In the genomic region with DNA sequence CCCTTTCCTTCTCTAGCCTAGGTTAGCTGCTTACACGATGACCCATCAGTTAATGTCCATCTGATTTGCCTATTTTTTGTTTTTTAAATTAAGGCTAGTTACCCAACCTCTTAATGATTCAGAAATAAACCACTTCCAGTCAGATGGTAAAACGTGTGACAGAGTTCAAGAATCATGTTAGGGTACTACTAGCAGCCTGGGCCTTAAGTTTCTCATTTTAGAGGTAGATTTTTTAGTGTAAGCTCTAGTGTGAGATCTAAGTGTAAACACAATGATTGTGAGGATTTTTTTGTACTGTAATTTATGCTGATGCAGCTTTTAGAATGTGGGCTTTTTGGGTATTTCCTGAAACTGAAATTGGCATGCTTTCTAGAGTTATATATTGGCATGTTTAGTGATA, we compare ENCODE assay signal across 1 cellular context.
TF ChIP-seq lines count a peak whose summit lies in the region.

No MANE protein-coding gene starts in this region.

TF ChIP-seq in GM23338, 12 proteins besides CTCF, POLR2A, EP300 and RAD21 (continued from another document):
- TF ChIP-seq, protein P1, sequence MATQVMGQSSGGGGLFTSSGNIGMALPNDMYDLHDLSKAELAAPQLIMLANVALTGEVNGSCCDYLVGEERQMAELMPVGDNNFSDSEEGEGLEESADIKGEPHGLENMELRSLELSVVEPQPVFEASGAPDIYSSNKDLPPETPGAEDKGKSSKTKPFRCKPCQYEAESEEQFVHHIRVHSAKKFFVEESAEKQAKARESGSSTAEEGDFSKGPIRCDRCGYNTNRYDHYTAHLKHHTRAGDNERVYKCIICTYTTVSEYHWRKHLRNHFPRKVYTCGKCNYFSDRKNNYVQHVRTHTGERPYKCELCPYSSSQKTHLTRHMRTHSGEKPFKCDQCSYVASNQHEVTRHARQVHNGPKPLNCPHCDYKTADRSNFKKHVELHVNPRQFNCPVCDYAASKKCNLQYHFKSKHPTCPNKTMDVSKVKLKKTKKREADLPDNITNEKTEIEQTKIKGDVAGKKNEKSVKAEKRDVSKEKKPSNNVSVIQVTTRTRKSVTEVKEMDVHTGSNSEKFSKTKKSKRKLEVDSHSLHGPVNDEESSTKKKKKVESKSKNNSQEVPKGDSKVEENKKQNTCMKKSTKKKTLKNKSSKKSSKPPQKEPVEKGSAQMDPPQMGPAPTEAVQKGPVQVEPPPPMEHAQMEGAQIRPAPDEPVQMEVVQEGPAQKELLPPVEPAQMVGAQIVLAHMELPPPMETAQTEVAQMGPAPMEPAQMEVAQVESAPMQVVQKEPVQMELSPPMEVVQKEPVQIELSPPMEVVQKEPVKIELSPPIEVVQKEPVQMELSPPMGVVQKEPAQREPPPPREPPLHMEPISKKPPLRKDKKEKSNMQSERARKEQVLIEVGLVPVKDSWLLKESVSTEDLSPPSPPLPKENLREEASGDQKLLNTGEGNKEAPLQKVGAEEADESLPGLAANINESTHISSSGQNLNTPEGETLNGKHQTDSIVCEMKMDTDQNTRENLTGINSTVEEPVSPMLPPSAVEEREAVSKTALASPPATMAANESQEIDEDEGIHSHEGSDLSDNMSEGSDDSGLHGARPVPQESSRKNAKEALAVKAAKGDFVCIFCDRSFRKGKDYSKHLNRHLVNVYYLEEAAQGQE (IDR thresholded peaks at IDR 0.05; ENCODE audit: unreplicated experiment) = no peak
- TF ChIP-seq STAT1 (IDR thresholded peaks at IDR 0.05; ENCODE audit: unreplicated experiment) (no peak), JUNB (IDR thresholded peaks at IDR 0.05; ENCODE audit: unreplicated experiment) (no peak), ZNF331 (CRISPR knock-in tag; IDR thresholded peaks at IDR 0.05; ENCODE audit: low read depth) (no peak), EZH2 (IDR thresholded peaks at IDR 0.05; ENCODE audit: low read depth, unreplicated experiment) (no peak)
- TF ChIP-seq, protein P2, sequence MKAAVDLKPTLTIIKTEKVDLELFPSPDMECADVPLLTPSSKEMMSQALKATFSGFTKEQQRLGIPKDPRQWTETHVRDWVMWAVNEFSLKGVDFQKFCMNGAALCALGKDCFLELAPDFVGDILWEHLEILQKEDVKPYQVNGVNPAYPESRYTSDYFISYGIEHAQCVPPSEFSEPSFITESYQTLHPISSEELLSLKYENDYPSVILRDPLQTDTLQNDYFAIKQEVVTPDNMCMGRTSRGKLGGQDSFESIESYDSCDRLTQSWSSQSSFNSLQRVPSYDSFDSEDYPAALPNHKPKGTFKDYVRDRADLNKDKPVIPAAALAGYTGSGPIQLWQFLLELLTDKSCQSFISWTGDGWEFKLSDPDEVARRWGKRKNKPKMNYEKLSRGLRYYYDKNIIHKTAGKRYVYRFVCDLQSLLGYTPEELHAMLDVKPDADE (IDR thresholded peaks at IDR 0.05) = no peak
TF ChIP-seq in GM23338: peak in this region for 0.
